1 cellular context compared by ENCODE assay signal in genomic region chr5:173144200-173145176, GRCh38.
TF ChIP-seq lines count a peak whose summit lies in the region.

Gene BNIP1, plus strand, starts transcription at chr5:173144531. Its CDS starts 15 bp downstream, at chr5:173144546.

TF ChIP-seq in liver, 16 proteins besides CTCF, POLR2A, EP300 and RAD21 (continued from another document):
- TF ChIP-seq SP1 (IDR thresholded peaks at IDR 0.05) (peak; percentile 63), HNF4A (conservative IDR thresholded peaks at IDR 0.05) (peak; percentile 34 to 55), TAF1 (conservative IDR thresholded peaks at IDR 0.05) (no peak), GABPA (IDR thresholded peaks at IDR 0.05 in 1 of 2, conservative IDR thresholded peaks at IDR 0.05 in 1 of 2) (peak in 1 of 2 donors; percentile 48), RXRA (IDR thresholded peaks at IDR 0.05) (peak; percentile 58 to 72), HNF4G (IDR thresholded peaks at IDR 0.05) (no peak)
- TF ChIP-seq, protein P1, sequence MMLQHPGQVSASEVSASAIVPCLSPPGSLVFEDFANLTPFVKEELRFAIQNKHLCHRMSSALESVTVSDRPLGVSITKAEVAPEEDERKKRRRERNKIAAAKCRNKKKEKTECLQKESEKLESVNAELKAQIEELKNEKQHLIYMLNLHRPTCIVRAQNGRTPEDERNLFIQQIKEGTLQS (IDR thresholded peaks at IDR 0.05), result peak; percentile 51
- TF ChIP-seq, protein P2, sequence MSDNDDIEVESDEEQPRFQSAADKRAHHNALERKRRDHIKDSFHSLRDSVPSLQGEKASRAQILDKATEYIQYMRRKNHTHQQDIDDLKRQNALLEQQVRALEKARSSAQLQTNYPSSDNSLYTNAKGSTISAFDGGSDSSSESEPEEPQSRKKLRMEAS (IDR thresholded peaks at IDR 0.05), result peak; percentile 54
